ENCODE assay signal across 19 cellular contexts in the genomic region with DNA sequence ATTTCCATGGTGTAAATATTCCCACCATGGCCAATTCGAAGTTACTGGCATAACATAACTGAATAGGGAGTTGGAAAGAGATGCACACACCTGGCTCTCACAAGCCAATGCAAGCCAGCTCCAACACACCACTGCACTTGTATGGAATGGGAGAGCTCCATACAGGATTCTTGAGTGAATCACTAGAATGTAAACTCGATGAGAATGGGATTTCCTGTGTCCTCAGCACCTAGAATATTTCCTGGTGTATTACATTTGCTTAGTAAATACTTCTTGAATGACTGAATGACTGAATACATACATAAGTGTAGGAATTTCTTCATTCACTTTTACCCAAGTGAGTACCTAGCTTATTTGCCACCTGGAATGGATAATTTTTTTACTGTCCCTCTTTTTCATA. TPM values are rescaled to one million over a fixed set of nuclear protein-coding genes. Genes with fewer than 3 reads are reported as not detected.
"Had no signal": no experiment of that assay in that cellular context is flagged by ENCODE, and none has a peak within 500 bp of the region (broad histone marks: within the 10 kb centered on the region; RNA-seq: fewer than 3 reads in every experiment).

No MANE protein-coding gene starts in this region.

- H3K4me3 Mint-ChIP-seq: activated CD4-positive, alpha-beta memory T cell treated with anti-CD3 and anti-CD28 coated beads, Interleukin-2, amount 10 ng/mL, durations not matched to agents 7 days and 5 days; activated naive CD8-positive, alpha-beta T cell treated with anti-CD3 and anti-CD28 coated beads for 36 hours; brain; central memory CD8-positive, alpha-beta T cell; natural killer cell had no signal

- H3K36me3 Mint-ChIP-seq: activated naive CD8-positive, alpha-beta T cell treated with anti-CD3 and anti-CD28 coated beads for 36 hours; brain; natural killer cell had no signal

- ATAC-seq: gastrocnemius medialis, heart right ventricle, left lung, natural killer cell, upper lobe of right lung had no signal

- H3K4me3 ChIP-seq: gastrocnemius medialis, heart right ventricle, left lung, stomach, testis, upper lobe of right lung had no signal

- H3K9me3 Mint-ChIP-seq: activated CD4-positive, alpha-beta memory T cell treated with anti-CD3 and anti-CD28 coated beads, Interleukin-2, amount 10 ng/mL, durations not matched to agents 7 days and 5 days; activated naive CD8-positive, alpha-beta T cell treated with anti-CD3 and anti-CD28 coated beads for 36 hours; brain; central memory CD8-positive, alpha-beta T cell; natural killer cell had no signal

- DNase-seq: activated CD4-positive, alpha-beta memory T cell treated with anti-CD3 and anti-CD28 coated beads, Interleukin-2, amount 10 ng/mL, durations not matched to agents 7 days and 5 days; activated CD4-positive, alpha-beta T cell treated with anti-CD3 and anti-CD28 coated beads for 4 hours; activated naive CD8-positive, alpha-beta T cell treated with anti-CD3 and anti-CD28 coated beads for 36 hours; amygdala; cortex of kidney; effector memory CD4-positive, alpha-beta T cell; gastrocnemius medialis; heart right ventricle; left lung; mesendoderm; natural killer cell; stimulated activated CD4-positive, alpha-beta T cell treated with anti-CD3 and anti-CD28 coated beads, Interleukin-1b, Interleukin-23, amount 100 ng/mL, for 48 hours; stomach; T-helper 2 cell; testis; upper lobe of right lung had no signal

- H3K27ac Mint-ChIP-seq: activated CD4-positive, alpha-beta memory T cell treated with anti-CD3 and anti-CD28 coated beads, Interleukin-2, amount 10 ng/mL, durations not matched to agents 7 days and 5 days; activated naive CD8-positive, alpha-beta T cell treated with anti-CD3 and anti-CD28 coated beads for 36 hours; brain; natural killer cell had no signal

- H3K27me3 ChIP-seq: testis had no signal

- H3K4me1 Mint-ChIP-seq: central memory CD8-positive, alpha-beta T cell had no signal

- H3K36me3 ChIP-seq: gastrocnemius medialis, heart right ventricle, left lung, neutrophil, stomach, upper lobe of right lung had no signal

RNA-seq across cellular contexts. Expression of a gene that starts 50.6 kb away (rescaled TPM):
- total RNA-seq: activated CD4-positive, alpha-beta memory T cell treated with anti-CD3 and anti-CD28 coated beads, Interleukin-2, amount 10 ng/mL, durations not matched to agents 7 days and 5 days; natural killer cell had no signal
